ENCODE assay signal across 10 cellular contexts in genomic region chr4:1777822-1778641, GRCh38. TPM values are rescaled to one million over a fixed set of nuclear protein-coding genes. Genes with fewer than 3 reads are reported as not detected.
DNase-seq lines count a peak whose midpoint lies in the region; ATAC-seq lines count a peak whose summit lies in the region.
"Had no signal": no experiment of that assay in that cellular context is flagged by ENCODE, and none has a peak within 500 bp of the region (broad histone marks: within the 10 kb centered on the region; RNA-seq: fewer than 3 reads in every experiment).

No MANE protein-coding gene starts in this region.

- DNase-seq in DMS 273 (lab: John Stamatoyannopoulos, UW; ENCODE audit: unreplicated experiment): peak; percentile 29
- DNase-seq in DMS 273 treated with DMSO at 0.1 percent for 48 hours (lab: John Stamatoyannopoulos, UW): no peak
- peak; percentile 90 for DNase-seq in astrocyte of the hippocampus (ENCODE audit: low read depth, low spot score)
- no peak for DNase-seq in NOMO-1 (lab: John Stamatoyannopoulos, UW; ENCODE audit: unreplicated experiment in 2 of 2)
- DNase-seq in natural killer cell treated with Interleukin-12 subunit alpha and Interleukin-12 subunit beta and Interleukin-15 and Interleukin-18, amount 100 ng/mL, for 72 hours (ENCODE audit: low spot score): no peak
- DNase-seq: activated naive CD4-positive, alpha-beta T cell treated with anti-CD3 and anti-CD28 coated beads, Interleukin-2, amount 50 U/mL, for 16 hours had no signal

- no peaks in the 10 kb centered on the region for H3K4me1 Mint-ChIP-seq in natural killer cell treated with Interleukin-12 subunit alpha and Interleukin-12 subunit beta and Interleukin-15 and Interleukin-18, amount 100 ng/mL, for 72 hours (ENCODE audit: low read depth in 2 of 2)

- H3K9me3 ChIP-seq in iPS-20b (ENCODE audit: insufficient read depth, low read depth, low read length): no peaks in the 10 kb centered on the region

- no peaks in the 10 kb centered on the region for H3K36me3 Mint-ChIP-seq in natural killer cell treated with Interleukin-12 subunit alpha and Interleukin-12 subunit beta and Interleukin-15 and Interleukin-18, amount 100 ng/mL, for 72 hours

- peak overlapping the region; percentile 21; the same call in 1 of the 2 replicates for H3K4me3 ChIP-seq in iPS-20b (ENCODE audit: low read length)

- peaks cover 16% of the 10 kb centered on the region; the same call in 1 of the 2 replicates for H3K4me1 ChIP-seq in iPS-20b (ENCODE audit: insufficient read depth, low read length)

- no peaks in the 10 kb centered on the region for H3K9me3 Mint-ChIP-seq in natural killer cell treated with Interleukin-12 subunit alpha and Interleukin-12 subunit beta and Interleukin-15 and Interleukin-18, amount 100 ng/mL, for 72 hours

- no peaks in the 10 kb centered on the region for H3K27me3 ChIP-seq in iPS-20b (ENCODE audit: insufficient read depth, low read length)

- H3K27ac ChIP-seq in iPS-20b (ENCODE audit: low read length) (peak overlapping the region; percentile 15), temporal lobe (ENCODE audit: low read depth, low read length) (peak overlapping the region; percentile 22)
- H3K27ac ChIP-seq: 22Rv1 had no signal

- no peaks in the 10 kb centered on the region for H3K36me3 ChIP-seq in iPS-20b (ENCODE audit: insufficient read depth, low read depth, low read length)

- peak overlapping the region; percentile 59 for H3K9ac ChIP-seq in iPS-20b (ENCODE audit: low read depth, low read length)

- no peak for ATAC-seq in GM19023 (IDR thresholded peaks at IDR 0.05; ENCODE audit: unreplicated experiment)
- ATAC-seq in natural killer cell treated with Interleukin-12 subunit alpha and Interleukin-12 subunit beta and Interleukin-15 and Interleukin-18, amount 100 ng/mL, for 72 hours: no peak

- no peak overlapping the region for H3K4me3 Mint-ChIP-seq in natural killer cell treated with Interleukin-12 subunit alpha and Interleukin-12 subunit beta and Interleukin-15 and Interleukin-18, amount 100 ng/mL, for 72 hours

- no peak overlapping the region for H3K27ac Mint-ChIP-seq in natural killer cell treated with Interleukin-12 subunit alpha and Interleukin-12 subunit beta and Interleukin-15 and Interleukin-18, amount 100 ng/mL, for 72 hours

- no peaks in the 10 kb centered on the region for H3K27me3 Mint-ChIP-seq in natural killer cell treated with Interleukin-12 subunit alpha and Interleukin-12 subunit beta and Interleukin-15 and Interleukin-18, amount 100 ng/mL, for 72 hours

RNA-seq across cellular contexts. Expression of gene FGFR3, which starts 15.1 kb away (rescaled TPM):
- 6.1 TPM for total RNA-seq in temporal lobe
- not detected for total RNA-seq in natural killer cell treated with Interleukin-12 subunit alpha and Interleukin-12 subunit beta and Interleukin-15 and Interleukin-18, amount 100 ng/mL, for 72 hours

RNA-seq across cellular contexts. Expression of gene TACC3, which starts 56.7 kb away (rescaled TPM):
- total RNA-seq in temporal lobe: 3.2 TPM
- total RNA-seq in natural killer cell treated with Interleukin-12 subunit alpha and Interleukin-12 subunit beta and Interleukin-15 and Interleukin-18, amount 100 ng/mL, for 72 hours: 100 to 1,000 TPM in 1 of 2 donors, 10 to 100 TPM in 1; 97.2 to 212 TPM

RNA-seq across cellular contexts. Expression of gene TMEM129, which starts 56.9 kb away (rescaled TPM):
- total RNA-seq in temporal lobe: 8.9 TPM
- 10 to 100 TPM; 19.6 to 21.2 TPM for total RNA-seq in natural killer cell treated with Interleukin-12 subunit alpha and Interleukin-12 subunit beta and Interleukin-15 and Interleukin-18, amount 100 ng/mL, for 72 hours

Comparison
In these comparisons a context has a peak if more than half of its experiments do, and no peak if none do; other contexts are left out.
1. DNase-seq: peak in DMS 273 (single experiment) and astrocyte of the hippocampus (single experiment); none in DMS 273 treated with DMSO at 0.1 percent for 48 hours (single experiment), NOMO-1 (0 of 2) and natural killer cell treated with Interleukin-12 subunit alpha and Interleukin-12 subunit beta and Interleukin-15 and Interleukin-18, amount 100 ng/mL, for 72 hours (single experiment).
2. RNA of gene TACC3, which starts 56.7 kb away (total RNA-seq): 97.2 to 212 TPM in natural killer cell treated with Interleukin-12 subunit alpha and Interleukin-12 subunit beta and Interleukin-15 and Interleukin-18, amount 100 ng/mL, for 72 hours; 3.2 TPM in temporal lobe (single experiment); every median in the first group is over 10 times any median in the second.